Comparison of ENCODE assay signal across 21 cellular contexts in the genomic region with DNA sequence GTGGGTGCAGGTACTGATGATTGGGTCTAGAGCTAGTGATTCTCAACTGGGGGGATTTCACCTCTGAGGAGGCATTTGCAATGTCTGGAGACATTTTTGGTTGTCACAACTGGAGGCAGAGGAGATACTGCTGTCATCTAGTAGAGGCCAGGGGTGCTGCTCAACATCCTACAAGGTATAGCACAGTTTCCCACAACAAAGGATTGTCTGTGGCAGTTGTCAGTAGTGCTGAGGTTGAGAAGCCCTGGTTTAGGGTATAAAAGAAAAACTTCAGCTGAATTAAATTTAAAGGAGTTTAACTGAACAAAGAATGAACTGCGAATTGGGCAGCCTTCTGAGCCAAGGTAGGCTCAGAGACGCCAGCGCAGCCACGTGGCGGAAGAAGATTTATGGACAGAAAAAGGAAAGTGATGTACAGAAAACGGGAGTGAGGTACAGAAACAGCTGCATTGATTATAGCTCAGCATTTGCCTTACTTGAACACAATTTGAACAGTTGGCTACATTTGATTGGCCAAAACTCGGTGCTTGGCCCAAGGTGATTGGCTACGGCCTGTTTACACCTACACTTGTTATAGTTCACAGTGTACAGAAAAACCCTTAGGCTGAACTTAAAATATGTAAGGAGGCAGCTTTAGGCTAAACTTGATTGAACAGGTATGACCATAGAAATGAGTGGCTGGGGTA. TPM values are rescaled to one million over a fixed set of nuclear protein-coding genes. Genes with fewer than 3 reads are reported as not detected.
DNase-seq lines count a peak whose midpoint lies in the region; ATAC-seq and TF ChIP-seq lines count a peak whose summit lies in the region.
"Had no signal": no experiment of that assay in that cellular context is flagged by ENCODE, and none has a peak within 500 bp of the region (broad histone marks: within the 10 kb centered on the region; RNA-seq: fewer than 3 reads in every experiment).

No MANE protein-coding gene starts in this region.

- peaks cover 7% of the 10 kb centered on the region for H4K20me1 ChIP-seq in Loucy (ENCODE audit: insufficient read depth, low read length, poor library complexity, severe bottlenecking)
- H4K20me1 ChIP-seq in SK-N-SH (ENCODE audit: insufficient read depth): no peaks in the 10 kb centered on the region; the same call in none of the 2 replicates

- POLR2A ChIA-PET in SK-N-SH (lab: Yijun Ruan, JAX): no interaction called here

- H2AFZ ChIP-seq in Loucy (ENCODE audit: low read length): no peak overlapping the region
- H2AFZ ChIP-seq in SK-N-SH (ENCODE audit: low read depth): no peak overlapping the region
- H2AFZ ChIP-seq in mesenchymal stem cell (ENCODE audit: low read depth, low read length): no peak overlapping the region
- H2AFZ ChIP-seq: PC-9 had no signal

- H3K9ac ChIP-seq in Loucy (ENCODE audit: low read depth, low read length, poor library complexity, severe bottlenecking): peak overlapping the region; percentile 37
- H3K9ac ChIP-seq in SK-N-SH: no peak overlapping the region
- H3K9ac ChIP-seq in mesenchymal stem cell (ENCODE audit: low read length): no peak overlapping the region

- peak overlapping the region; percentile 18 for H3K4me3 ChIP-seq in Loucy (ENCODE audit: low read length, poor library complexity, severe bottlenecking)
- no peak overlapping the region for H3K4me3 ChIP-seq in SK-N-SH (ENCODE audit: low read depth in 2 of 2, low read length in 1 of 2)
- no peak overlapping the region for H3K4me3 ChIP-seq in foreskin fibroblast (ENCODE audit: low read depth in 1 of 2, low read length in 2 of 2)
- H3K4me3 ChIP-seq in mesenchymal stem cell (ENCODE audit: insufficient read depth in 1 of 2, low read depth in 1 of 2, low read length in 2 of 2): no peak overlapping the region
- H3K4me3 ChIP-seq: ascending aorta, PC-9, SJCRH30, spleen had no signal

- TF ChIP-seq CTCF in Loucy (conservative IDR thresholded peaks at IDR 0.05; ENCODE audit: low read length) (no peak), SK-N-SH (IDR thresholded peaks at IDR 0.05) (no peak), foreskin fibroblast (IDR thresholded peaks at IDR 0.05; ENCODE audit: low read depth, low read length) (no peak)

- H3K4me1 ChIP-seq in Loucy (ENCODE audit: insufficient read depth, low read length, poor library complexity, severe bottlenecking): peaks cover 66% of the 10 kb centered on the region
- H3K4me1 ChIP-seq in SK-N-SH (ENCODE audit: control insufficient read depth in 1 of 2, insufficient read depth in 2 of 2, low read depth in 1 of 2, low read length in 1 of 2): peaks cover 0 to 2% of the 10 kb centered on the region in 2 experiments; a peak in 3 of 4 replicates
- peaks cover 1% of the 10 kb centered on the region for H3K4me1 ChIP-seq in mesenchymal stem cell (ENCODE audit: control insufficient read depth, insufficient read depth, low read depth, low read length)
- H3K4me1 ChIP-seq: SJCRH30 had no signal

- H3K4me2 ChIP-seq in Loucy (ENCODE audit: low read depth, low read length, poor library complexity, severe bottlenecking) (peak overlapping the region; percentile 50), SK-N-SH (no peak overlapping the region), mesenchymal stem cell (ENCODE audit: low read length, poor library complexity, severe bottlenecking) (no peak overlapping the region)
- H3K4me2 ChIP-seq: PC-9 had no signal

- DNase-seq in activated gamma-delta T cell treated with Interleukin-2 at 50 U/mL for 16 hours (peak; percentile 10), activated gamma-delta T cell (lab: John Stamatoyannopoulos, UW) (no peak), SK-N-SH (no peak), foreskin fibroblast (no peak), mesenchymal stem cell (no peak)
- DNase-seq in activated naive CD8-positive, alpha-beta T cell treated with anti-CD3 and anti-CD28 coated beads, Interleukin-2, amount 50 U/mL, for 24 hours: no peak
- DNase-seq in stimulated activated naive CD8-positive, alpha-beta T cell treated with anti-CD3 and anti-CD28 coated beads, Interleukin-15, Interleukin-2, amounts not matched to agents 100 U/mL and 50 U/mL, for 24 hours: peak; percentile 8
- DNase-seq: activated T-cell treated with anti-CD3 and anti-CD28 coated beads, Interleukin-2, amount 50 U/mL, for 1 hour; EL; left cardiac atrium; NCI-H1436 treated with DMSO at 0.1 percent for 48 hours; NCI-H82; PC-9; spleen; T-helper 9 cell had no signal

- no peaks in the 10 kb centered on the region for H3K27me3 Mint-ChIP-seq in activated naive CD8-positive, alpha-beta T cell treated with anti-CD3 and anti-CD28 coated beads, Interleukin-2, amount 50 U/mL, for 24 hours
- H3K27me3 Mint-ChIP-seq: stimulated activated memory B cell treated with anti-CD40 and anti-IgM and Interleukin-4, amounts not matched to agents 10 μg/mL and 1 μg/mL and 100 μg/mL, for 72 hours; type B pancreatic cell had no signal

- no peak overlapping the region for H2BK120ac ChIP-seq in mesenchymal stem cell (ENCODE audit: low read depth, low read length)

- ATAC-seq in activated naive CD8-positive, alpha-beta T cell treated with anti-CD3 and anti-CD28 coated beads, Interleukin-2, amount 50 U/mL, for 24 hours: peak; percentile 69
- ATAC-seq in stimulated activated naive CD8-positive, alpha-beta T cell treated with anti-CD3 and anti-CD28 coated beads, Interleukin-15, Interleukin-2, amounts not matched to agents 100 U/mL and 50 U/mL, for 24 hours: peak; percentile 73
- ATAC-seq: left cardiac atrium; stimulated activated memory B cell treated with anti-CD40 and anti-IgM and Interleukin-4, amounts not matched to agents 10 μg/mL and 1 μg/mL and 100 μg/mL, for 72 hours had no signal

- TF ChIP-seq RAD21 in SK-N-SH (IDR thresholded peaks at IDR 0.05; ENCODE audit: low read length): no peak

- CTCF ChIA-PET in SK-N-SH (lab: Yijun Ruan, JAX): interaction anchor here (1.0 kb wide), 2 partner anchors 84 to 320 kb away, joined by 3 to 5 read pairs; no protein-coding TSS in a partner anchor

- H3K18ac ChIP-seq in mesenchymal stem cell (ENCODE audit: low read depth in 1 of 2, low read length in 2 of 2): no peak overlapping the region

- H3K27ac Mint-ChIP-seq in activated naive CD8-positive, alpha-beta T cell treated with anti-CD3 and anti-CD28 coated beads, Interleukin-2, amount 50 U/mL, for 24 hours: no peak overlapping the region
- H3K27ac Mint-ChIP-seq: type B pancreatic cell had no signal

- peaks cover 21% of the 10 kb centered on the region for H3K4me1 Mint-ChIP-seq in activated naive CD8-positive, alpha-beta T cell treated with anti-CD3 and anti-CD28 coated beads, Interleukin-2, amount 50 U/mL, for 24 hours

- H3K36me3 ChIP-seq in Loucy (ENCODE audit: insufficient read depth, low read length) (peaks cover 24% of the 10 kb centered on the region), SK-N-SH (replicated peaks in 1 of 2; ENCODE audit: control insufficient read depth in 1 of 2, insufficient read depth in 2 of 2, low read length in 1 of 2) (peaks cover 11 to 16% of the 10 kb centered on the region in 2 experiments), mesenchymal stem cell (ENCODE audit: control insufficient read depth in 1 of 2, insufficient read depth in 2 of 2, low read depth in 1 of 2, low read length in 2 of 2) (peaks cover 0 to 22% of the 10 kb centered on the region in 2 experiments)
- H3K36me3 ChIP-seq: neutrophil, SJCRH30 had no signal

- peaks cover 94% of the 10 kb centered on the region for H3K79me2 ChIP-seq in Loucy (ENCODE audit: insufficient read depth, low read length)
- peaks cover 86% of the 10 kb centered on the region for H3K79me2 ChIP-seq in SK-N-SH (ENCODE audit: insufficient read depth)

- no peak overlapping the region for H4K91ac ChIP-seq in mesenchymal stem cell (ENCODE audit: low read length)

- peaks cover 2% of the 10 kb centered on the region for H3K36me3 Mint-ChIP-seq in activated naive CD8-positive, alpha-beta T cell treated with anti-CD3 and anti-CD28 coated beads, Interleukin-2, amount 50 U/mL, for 24 hours (ENCODE audit: low read depth)

- TF ChIP-seq EP300 in SK-N-SH (IDR thresholded peaks at IDR 0.05; ENCODE audit: borderline replicate concordance in 1 of 2, low read depth in 1 of 2, low read length in 1 of 2): no peak

- H2BK12ac ChIP-seq in mesenchymal stem cell (ENCODE audit: low read length in 2 of 2): no peak overlapping the region

- no peaks in the 10 kb centered on the region for H3K9me3 Mint-ChIP-seq in activated naive CD8-positive, alpha-beta T cell treated with anti-CD3 and anti-CD28 coated beads, Interleukin-2, amount 50 U/mL, for 24 hours
- H3K9me3 Mint-ChIP-seq: stimulated activated memory B cell treated with anti-CD40 and anti-IgM and Interleukin-4, amounts not matched to agents 10 μg/mL and 1 μg/mL and 100 μg/mL, for 72 hours; type B pancreatic cell had no signal

- H3K27me3 ChIP-seq in Loucy (ENCODE audit: insufficient read depth, low read length, poor library complexity, severe bottlenecking) (no peaks in the 10 kb centered on the region), SK-N-SH (ENCODE audit: insufficient read depth) (no peaks in the 10 kb centered on the region), mesenchymal stem cell (ENCODE audit: control insufficient read depth in 1 of 2, insufficient read depth in 1 of 2, low read length in 2 of 2) (no peaks in the 10 kb centered on the region)
- H3K27me3 ChIP-seq: ascending aorta, neutrophil, SJCRH30, spleen had no signal

- 0 out of 2 replicates have a peak, but pooled peaks cover 4% of the 10 kb centered on the region for H3F3A ChIP-seq in Loucy (ENCODE audit: low read depth)
- H3F3A ChIP-seq in SK-N-SH (replicated peaks; ENCODE audit: insufficient read depth): no peaks in the 10 kb centered on the region

- no peak overlapping the region for H3K4ac ChIP-seq in mesenchymal stem cell (ENCODE audit: low read depth in 1 of 2, low read length in 2 of 2)

- no peaks in the 10 kb centered on the region for H3K9me3 ChIP-seq in Loucy (ENCODE audit: insufficient read depth, low read depth, low read length)
- no peaks in the 10 kb centered on the region for H3K9me3 ChIP-seq in SK-N-SH
- no peaks in the 10 kb centered on the region for H3K9me3 ChIP-seq in mesenchymal stem cell (ENCODE audit: control insufficient read depth, low read length)
- H3K9me3 ChIP-seq: ascending aorta, neutrophil, SJCRH30, spleen had no signal

- H2BK5ac ChIP-seq in mesenchymal stem cell (ENCODE audit: low read depth, low read length, poor library complexity, severe bottlenecking): no peak overlapping the region

- WGBS in SK-N-SH (ENCODE audit: low lambda C conversion rate): 95% methylated on average over 8 of the region's 8 CpGs
- WGBS in mesenchymal stem cell: 95% methylated on average over 7 of the region's 8 CpGs

- H3K27ac ChIP-seq in SK-N-SH (ENCODE audit: low read depth in 2 of 2, low read length in 1 of 2) (no peak overlapping the region), mesenchymal stem cell (ENCODE audit: low read length, poor library complexity, severe bottlenecking) (no peak overlapping the region)
- H3K27ac ChIP-seq: ascending aorta, PC-9, SJCRH30, spleen had no signal

- H3K14ac ChIP-seq in mesenchymal stem cell (ENCODE audit: low read length in 2 of 2): no peak overlapping the region

- peaks cover 6% of the 10 kb centered on the region for H3K79me1 ChIP-seq in mesenchymal stem cell (replicated peaks; ENCODE audit: low read length, poor library complexity, severe bottlenecking)

- H3K23ac ChIP-seq in mesenchymal stem cell (ENCODE audit: low read length in 2 of 2): no peak overlapping the region

- H3K9me2 ChIP-seq in Loucy (replicated peaks; ENCODE audit: low read depth, low read length) (no peaks in the 10 kb centered on the region), SK-N-SH (no peaks in the 10 kb centered on the region)

- H2AK5ac ChIP-seq in mesenchymal stem cell (ENCODE audit: low read length, severe bottlenecking): no peak overlapping the region

- no peak overlapping the region for H2BK15ac ChIP-seq in mesenchymal stem cell (ENCODE audit: low read depth, poor library complexity, severe bottlenecking)

- no peak overlapping the region for H3K4me3 Mint-ChIP-seq in activated naive CD8-positive, alpha-beta T cell treated with anti-CD3 and anti-CD28 coated beads, Interleukin-2, amount 50 U/mL, for 24 hours
- H3K4me3 Mint-ChIP-seq: stimulated activated memory B cell treated with anti-CD40 and anti-IgM and Interleukin-4, amounts not matched to agents 10 μg/mL and 1 μg/mL and 100 μg/mL, for 72 hours; type B pancreatic cell had no signal

- H4K8ac ChIP-seq in mesenchymal stem cell (ENCODE audit: low read length): no peak overlapping the region

RNA-seq across cellular contexts. Expression of a gene that starts 40.4 kb away (rescaled TPM):
- 27.3 and 34.4 TPM in 2 replicates for polyA plus RNA-seq in SK-N-SH (2012; rRNA removed)
- polyA plus RNA-seq in SK-N-SH (2012; cell fraction: cytosol; rRNA removed): 34.9 and 39.9 TPM in 2 replicates
- polyA plus RNA-seq in SK-N-SH (2012; cell fraction: nucleus; rRNA removed): 17.1 and 32.0 TPM in 2 replicates
- polyA plus RNA-seq in mesenchymal stem cell (2013, experiment 1 of 2): 124 TPM
- polyA plus RNA-seq in mesenchymal stem cell (2013, experiment 2 of 2): 126 TPM

Comparison
In these comparisons a context has a peak if more than half of its experiments do, and no peak if none do; other contexts are left out.
1. DNase-seq: peak in activated gamma-delta T cell treated with Interleukin-2 at 50 U/mL for 16 hours (single experiment) and stimulated activated naive CD8-positive, alpha-beta T cell treated with anti-CD3 and anti-CD28 coated beads, Interleukin-15, Interleukin-2, amounts not matched to agents 100 U/mL and 50 U/mL, for 24 hours (single experiment); none in activated gamma-delta T cell (single experiment), activated naive CD8-positive, alpha-beta T cell treated with anti-CD3 and anti-CD28 coated beads, Interleukin-2, amount 50 U/mL, for 24 hours (single experiment), SK-N-SH (single experiment), foreskin fibroblast (0 of 2) and mesenchymal stem cell (single experiment).